Comparison of ENCODE assay signal across 1 cellular context in genomic region chr5:39561421-39561820, GRCh38.
TF ChIP-seq lines count a peak whose summit lies in the region.

No MANE protein-coding gene starts in this region.

TF ChIP-seq in K562, 482 proteins besides CTCF, POLR2A, EP300 and RAD21 (continued from another document):
- TF ChIP-seq, protein P1, sequence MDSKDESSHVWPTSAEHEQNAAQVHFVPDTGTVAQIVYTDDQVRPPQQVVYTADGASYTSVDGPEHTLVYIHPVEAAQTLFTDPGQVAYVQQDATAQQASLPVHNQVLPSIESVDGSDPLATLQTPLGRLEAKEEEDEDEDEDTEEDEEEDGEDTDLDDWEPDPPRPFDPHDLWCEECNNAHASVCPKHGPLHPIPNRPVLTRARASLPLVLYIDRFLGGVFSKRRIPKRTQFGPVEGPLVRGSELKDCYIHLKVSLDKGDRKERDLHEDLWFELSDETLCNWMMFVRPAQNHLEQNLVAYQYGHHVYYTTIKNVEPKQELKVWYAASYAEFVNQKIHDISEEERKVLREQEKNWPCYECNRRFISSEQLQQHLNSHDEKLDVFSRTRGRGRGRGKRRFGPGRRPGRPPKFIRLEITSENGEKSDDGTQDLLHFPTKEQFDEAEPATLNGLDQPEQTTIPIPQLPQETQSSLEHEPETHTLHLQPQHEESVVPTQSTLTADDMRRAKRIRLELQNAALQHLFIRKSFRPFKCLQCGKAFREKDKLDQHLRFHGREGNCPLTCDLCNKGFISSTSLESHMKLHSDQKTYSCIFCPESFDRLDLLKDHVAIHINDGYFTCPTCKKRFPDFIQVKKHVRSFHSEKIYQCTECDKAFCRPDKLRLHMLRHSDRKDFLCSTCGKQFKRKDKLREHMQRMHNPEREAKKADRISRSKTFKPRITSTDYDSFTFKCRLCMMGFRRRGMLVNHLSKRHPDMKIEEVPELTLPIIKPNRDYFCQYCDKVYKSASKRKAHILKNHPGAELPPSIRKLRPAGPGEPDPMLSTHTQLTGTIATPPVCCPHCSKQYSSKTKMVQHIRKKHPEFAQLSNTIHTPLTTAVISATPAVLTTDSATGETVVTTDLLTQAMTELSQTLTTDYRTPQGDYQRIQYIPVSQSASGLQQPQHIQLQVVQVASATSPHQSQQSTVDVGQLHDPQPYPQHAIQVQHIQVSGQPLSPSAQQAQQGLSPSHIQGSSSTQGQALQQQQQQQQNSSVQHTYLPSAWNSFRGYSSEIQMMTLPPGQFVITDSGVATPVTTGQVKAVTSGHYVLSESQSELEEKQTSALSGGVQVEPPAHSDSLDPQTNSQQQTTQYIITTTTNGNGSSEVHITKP (IDR thresholded peaks at IDR 0.05; ENCODE audit: partially characterized antibody), result no peak
- TF ChIP-seq CHD1 (IDR thresholded peaks at IDR 0.05; ENCODE audit: low read length) (no peak), HES1 (IDR thresholded peaks at IDR 0.05; ENCODE audit: low read depth) (no peak), BDP1 (IDR thresholded peaks at IDR 0.05; ENCODE audit: insufficient read depth, insufficient read length) (no peak), DMBX1 (CRISPR knock-in tag; IDR thresholded peaks at IDR 0.05; ENCODE audit: borderline replicate concordance) (no peak), ZNF217 (CRISPR knock-in tag; IDR thresholded peaks at IDR 0.05) (no peak)
